1 cellular context compared by ENCODE assay signal in the genomic region with DNA sequence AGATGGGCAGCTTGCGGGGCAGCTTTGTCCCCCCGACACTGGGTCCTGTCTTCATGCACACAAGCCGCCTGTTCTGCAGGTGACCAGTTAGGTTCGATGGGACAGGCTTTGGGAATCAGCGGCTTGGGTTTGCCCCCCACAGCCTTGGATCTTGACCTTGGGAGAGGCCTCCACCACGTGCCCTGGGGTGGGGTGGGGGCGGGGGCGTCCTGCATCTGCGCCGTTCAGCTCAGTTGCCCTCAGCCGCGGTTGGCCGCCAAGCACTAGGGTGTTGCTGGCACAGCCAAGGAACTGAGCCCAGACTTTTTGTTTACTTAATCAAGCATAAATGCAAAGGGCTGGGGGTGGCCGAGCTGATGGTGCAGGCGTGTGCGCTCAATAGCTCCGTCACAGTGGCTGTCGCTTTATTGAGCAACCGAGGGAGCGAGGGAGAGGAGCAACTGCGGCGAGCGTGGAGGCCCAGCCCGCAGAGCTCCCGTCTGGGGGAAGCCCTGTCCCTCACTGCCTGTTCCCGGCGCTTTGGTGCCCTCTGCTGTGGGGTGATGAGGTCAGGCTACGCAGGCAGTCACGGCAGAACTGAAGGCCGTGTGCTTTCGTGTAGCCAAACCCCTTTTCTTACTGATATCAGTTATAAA.
TF ChIP-seq lines count a peak whose summit lies in the region.

No MANE protein-coding gene starts in this region.

TF ChIP-seq in GM12878, 131 proteins besides CTCF, POLR2A, EP300 and RAD21 (continued from another document):
- TF ChIP-seq, protein P1, sequence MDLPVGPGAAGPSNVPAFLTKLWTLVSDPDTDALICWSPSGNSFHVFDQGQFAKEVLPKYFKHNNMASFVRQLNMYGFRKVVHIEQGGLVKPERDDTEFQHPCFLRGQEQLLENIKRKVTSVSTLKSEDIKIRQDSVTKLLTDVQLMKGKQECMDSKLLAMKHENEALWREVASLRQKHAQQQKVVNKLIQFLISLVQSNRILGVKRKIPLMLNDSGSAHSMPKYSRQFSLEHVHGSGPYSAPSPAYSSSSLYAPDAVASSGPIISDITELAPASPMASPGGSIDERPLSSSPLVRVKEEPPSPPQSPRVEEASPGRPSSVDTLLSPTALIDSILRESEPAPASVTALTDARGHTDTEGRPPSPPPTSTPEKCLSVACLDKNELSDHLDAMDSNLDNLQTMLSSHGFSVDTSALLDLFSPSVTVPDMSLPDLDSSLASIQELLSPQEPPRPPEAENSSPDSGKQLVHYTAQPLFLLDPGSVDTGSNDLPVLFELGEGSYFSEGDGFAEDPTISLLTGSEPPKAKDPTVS (IDR thresholded peaks at IDR 0.05; ENCODE audit: low read depth, low read length): no peak
- TF ChIP-seq ETV6 (conservative IDR thresholded peaks at IDR 0.05 in 1 of 2, IDR thresholded peaks at IDR 0.05 in 1 of 2; ENCODE audit: borderline replicate concordance in 1 of 2, low read depth in 1 of 2): no peak
- TF ChIP-seq SUZ12 (IDR thresholded peaks at IDR 0.05; ENCODE audit: unreplicated experiment): no peak
- TF ChIP-seq, protein P2, sequence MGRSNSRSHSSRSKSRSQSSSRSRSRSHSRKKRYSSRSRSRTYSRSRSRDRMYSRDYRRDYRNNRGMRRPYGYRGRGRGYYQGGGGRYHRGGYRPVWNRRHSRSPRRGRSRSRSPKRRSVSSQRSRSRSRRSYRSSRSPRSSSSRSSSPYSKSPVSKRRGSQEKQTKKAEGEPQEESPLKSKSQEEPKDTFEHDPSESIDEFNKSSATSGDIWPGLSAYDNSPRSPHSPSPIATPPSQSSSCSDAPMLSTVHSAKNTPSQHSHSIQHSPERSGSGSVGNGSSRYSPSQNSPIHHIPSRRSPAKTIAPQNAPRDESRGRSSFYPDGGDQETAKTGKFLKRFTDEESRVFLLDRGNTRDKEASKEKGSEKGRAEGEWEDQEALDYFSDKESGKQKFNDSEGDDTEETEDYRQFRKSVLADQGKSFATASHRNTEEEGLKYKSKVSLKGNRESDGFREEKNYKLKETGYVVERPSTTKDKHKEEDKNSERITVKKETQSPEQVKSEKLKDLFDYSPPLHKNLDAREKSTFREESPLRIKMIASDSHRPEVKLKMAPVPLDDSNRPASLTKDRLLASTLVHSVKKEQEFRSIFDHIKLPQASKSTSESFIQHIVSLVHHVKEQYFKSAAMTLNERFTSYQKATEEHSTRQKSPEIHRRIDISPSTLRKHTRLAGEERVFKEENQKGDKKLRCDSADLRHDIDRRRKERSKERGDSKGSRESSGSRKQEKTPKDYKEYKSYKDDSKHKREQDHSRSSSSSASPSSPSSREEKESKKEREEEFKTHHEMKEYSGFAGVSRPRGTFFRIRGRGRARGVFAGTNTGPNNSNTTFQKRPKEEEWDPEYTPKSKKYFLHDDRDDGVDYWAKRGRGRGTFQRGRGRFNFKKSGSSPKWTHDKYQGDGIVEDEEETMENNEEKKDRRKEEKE (IDR thresholded peaks at IDR 0.05): no peak
- no peak for TF ChIP-seq MXI1 (IDR thresholded peaks at IDR 0.05; ENCODE audit: low read depth, low read length)
- TF ChIP-seq SMC3 (IDR thresholded peaks at IDR 0.05; ENCODE audit: borderline replicate concordance, low read length): peak; percentile 41
TF ChIP-seq in GM12878: peak in this region for 2.
